Comparison of ENCODE assay signal across 1 cellular context in the genomic region with DNA sequence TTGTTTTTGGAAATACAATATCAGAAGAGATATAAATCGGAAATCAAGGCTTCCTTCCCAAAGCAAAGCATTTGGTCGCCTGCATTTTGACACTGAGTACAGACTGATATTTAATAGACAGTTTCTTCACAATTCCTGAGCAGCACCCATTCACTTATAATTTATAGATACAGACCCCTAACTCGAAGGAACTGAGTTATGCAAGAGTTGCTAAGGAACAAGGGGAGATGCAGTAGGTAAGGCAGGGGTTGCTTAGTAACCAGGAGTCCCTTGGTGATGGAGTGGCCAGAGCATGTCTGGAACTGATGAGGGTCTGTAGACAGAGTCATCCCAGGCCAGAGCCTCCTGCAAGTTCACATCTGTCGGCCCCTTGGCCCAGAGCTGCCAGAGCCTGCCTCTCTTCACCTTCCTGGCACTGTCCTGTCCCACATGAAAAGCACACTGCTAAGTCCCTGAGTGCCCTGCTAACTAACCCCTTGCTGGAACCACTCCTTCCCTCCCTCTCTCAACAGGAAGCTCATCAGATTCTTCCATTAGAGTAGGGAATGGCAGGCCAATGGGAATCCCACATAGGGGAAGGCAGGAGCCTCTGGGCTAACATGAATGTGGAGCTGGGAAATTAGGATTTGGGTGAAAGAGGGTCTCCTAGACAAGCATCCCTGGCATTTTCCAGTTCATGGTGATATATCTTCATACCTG.
TF ChIP-seq lines count a peak whose summit lies in the region.

No MANE protein-coding gene starts in this region.

TF ChIP-seq in HepG2, 621 proteins besides CTCF, POLR2A, EP300 and RAD21 (continued from another document and continues in another):
- TF ChIP-seq, protein P1, sequence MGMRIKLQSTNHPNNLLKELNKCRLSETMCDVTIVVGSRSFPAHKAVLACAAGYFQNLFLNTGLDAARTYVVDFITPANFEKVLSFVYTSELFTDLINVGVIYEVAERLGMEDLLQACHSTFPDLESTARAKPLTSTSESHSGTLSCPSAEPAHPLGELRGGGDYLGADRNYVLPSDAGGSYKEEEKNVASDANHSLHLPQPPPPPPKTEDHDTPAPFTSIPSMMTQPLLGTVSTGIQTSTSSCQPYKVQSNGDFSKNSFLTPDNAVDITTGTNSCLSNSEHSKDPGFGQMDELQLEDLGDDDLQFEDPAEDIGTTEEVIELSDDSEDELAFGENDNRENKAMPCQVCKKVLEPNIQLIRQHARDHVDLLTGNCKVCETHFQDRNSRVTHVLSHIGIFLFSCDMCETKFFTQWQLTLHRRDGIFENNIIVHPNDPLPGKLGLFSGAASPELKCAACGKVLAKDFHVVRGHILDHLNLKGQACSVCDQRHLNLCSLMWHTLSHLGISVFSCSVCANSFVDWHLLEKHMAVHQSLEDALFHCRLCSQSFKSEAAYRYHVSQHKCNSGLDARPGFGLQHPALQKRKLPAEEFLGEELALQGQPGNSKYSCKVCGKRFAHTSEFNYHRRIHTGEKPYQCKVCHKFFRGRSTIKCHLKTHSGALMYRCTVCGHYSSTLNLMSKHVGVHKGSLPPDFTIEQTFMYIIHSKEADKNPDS (CRISPR knock-in tag; IDR thresholded peaks at IDR 0.05), result 0 out of 2 replicates have a peak, but pooled peaks have one; percentile 8
- peak; percentile 62; the same call in 1 of the 2 replicates for TF ChIP-seq ZNF644 (CRISPR knock-in tag; IDR thresholded peaks at IDR 0.05; ENCODE audit: low read depth)
- TF ChIP-seq ZNF335 (CRISPR knock-in tag; IDR thresholded peaks at IDR 0.05), result 0 out of 2 replicates have a peak, but pooled peaks have one; percentile 1
- TF ChIP-seq ZKSCAN1 (IDR thresholded peaks at IDR 0.05; ENCODE audit: low read length), result no peak
- TF ChIP-seq, protein P2, sequence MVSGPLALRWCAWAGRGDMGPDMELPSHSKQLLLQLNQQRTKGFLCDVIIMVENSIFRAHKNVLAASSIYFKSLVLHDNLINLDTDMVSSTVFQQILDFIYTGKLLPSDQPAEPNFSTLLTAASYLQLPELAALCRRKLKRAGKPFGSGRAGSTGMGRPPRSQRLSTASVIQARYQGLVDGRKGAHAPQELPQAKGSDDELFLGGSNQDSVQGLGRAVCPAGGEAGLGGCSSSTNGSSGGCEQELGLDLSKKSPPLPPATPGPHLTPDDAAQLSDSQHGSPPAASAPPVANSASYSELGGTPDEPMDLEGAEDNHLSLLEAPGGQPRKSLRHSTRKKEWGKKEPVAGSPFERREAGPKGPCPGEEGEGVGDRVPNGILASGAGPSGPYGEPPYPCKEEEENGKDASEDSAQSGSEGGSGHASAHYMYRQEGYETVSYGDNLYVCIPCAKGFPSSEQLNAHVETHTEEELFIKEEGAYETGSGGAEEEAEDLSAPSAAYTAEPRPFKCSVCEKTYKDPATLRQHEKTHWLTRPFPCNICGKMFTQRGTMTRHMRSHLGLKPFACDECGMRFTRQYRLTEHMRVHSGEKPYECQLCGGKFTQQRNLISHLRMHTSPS (CRISPR knock-in tag; IDR thresholded peaks at IDR 0.05; ENCODE audit: low read depth), result 0 out of 2 replicates have a peak, but pooled peaks have one; percentile 22
- TF ChIP-seq ZNF556 (CRISPR knock-in tag; IDR thresholded peaks at IDR 0.05; ENCODE audit: borderline replicate concordance), result 0 out of 2 replicates have a peak, but pooled peaks have one; percentile 15
- TF ChIP-seq ZBTB3 (CRISPR knock-in tag; IDR thresholded peaks at IDR 0.05; ENCODE audit: borderline replicate concordance, low read depth), result no peak
- TF ChIP-seq ATF3 (CRISPR knock-in tag; IDR thresholded peaks at IDR 0.05), result 0 out of 2 replicates have a peak, but pooled peaks have one; percentile 3
- no peak for TF ChIP-seq ZNF207 (IDR thresholded peaks at IDR 0.05; ENCODE audit: borderline replicate concordance)
- TF ChIP-seq EED (CRISPR knock-in tag; IDR thresholded peaks at IDR 0.05), result peak; percentile 78
- TF ChIP-seq, protein P3, sequence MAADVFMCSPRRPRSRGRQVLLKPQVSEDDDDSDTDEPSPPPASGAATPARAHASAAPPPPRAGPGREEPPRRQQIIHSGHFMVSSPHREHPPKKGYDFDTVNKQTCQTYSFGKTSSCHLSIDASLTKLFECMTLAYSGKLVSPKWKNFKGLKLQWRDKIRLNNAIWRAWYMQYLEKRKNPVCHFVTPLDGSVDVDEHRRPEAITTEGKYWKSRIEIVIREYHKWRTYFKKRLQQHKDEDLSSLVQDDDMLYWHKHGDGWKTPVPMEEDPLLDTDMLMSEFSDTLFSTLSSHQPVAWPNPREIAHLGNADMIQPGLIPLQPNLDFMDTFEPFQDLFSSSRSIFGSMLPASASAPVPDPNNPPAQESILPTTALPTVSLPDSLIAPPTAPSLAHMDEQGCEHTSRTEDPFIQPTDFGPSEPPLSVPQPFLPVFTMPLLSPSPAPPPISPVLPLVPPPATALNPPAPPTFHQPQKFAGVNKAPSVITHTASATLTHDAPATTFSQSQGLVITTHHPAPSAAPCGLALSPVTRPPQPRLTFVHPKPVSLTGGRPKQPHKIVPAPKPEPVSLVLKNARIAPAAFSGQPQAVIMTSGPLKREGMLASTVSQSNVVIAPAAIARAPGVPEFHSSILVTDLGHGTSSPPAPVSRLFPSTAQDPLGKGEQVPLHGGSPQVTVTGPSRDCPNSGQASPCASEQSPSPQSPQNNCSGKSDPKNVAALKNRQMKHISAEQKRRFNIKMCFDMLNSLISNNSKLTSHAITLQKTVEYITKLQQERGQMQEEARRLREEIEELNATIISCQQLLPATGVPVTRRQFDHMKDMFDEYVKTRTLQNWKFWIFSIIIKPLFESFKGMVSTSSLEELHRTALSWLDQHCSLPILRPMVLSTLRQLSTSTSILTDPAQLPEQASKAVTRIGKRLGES (CRISPR knock-in tag; IDR thresholded peaks at IDR 0.05; ENCODE audit: borderline replicate concordance), result no peak
- TF ChIP-seq, protein P4, sequence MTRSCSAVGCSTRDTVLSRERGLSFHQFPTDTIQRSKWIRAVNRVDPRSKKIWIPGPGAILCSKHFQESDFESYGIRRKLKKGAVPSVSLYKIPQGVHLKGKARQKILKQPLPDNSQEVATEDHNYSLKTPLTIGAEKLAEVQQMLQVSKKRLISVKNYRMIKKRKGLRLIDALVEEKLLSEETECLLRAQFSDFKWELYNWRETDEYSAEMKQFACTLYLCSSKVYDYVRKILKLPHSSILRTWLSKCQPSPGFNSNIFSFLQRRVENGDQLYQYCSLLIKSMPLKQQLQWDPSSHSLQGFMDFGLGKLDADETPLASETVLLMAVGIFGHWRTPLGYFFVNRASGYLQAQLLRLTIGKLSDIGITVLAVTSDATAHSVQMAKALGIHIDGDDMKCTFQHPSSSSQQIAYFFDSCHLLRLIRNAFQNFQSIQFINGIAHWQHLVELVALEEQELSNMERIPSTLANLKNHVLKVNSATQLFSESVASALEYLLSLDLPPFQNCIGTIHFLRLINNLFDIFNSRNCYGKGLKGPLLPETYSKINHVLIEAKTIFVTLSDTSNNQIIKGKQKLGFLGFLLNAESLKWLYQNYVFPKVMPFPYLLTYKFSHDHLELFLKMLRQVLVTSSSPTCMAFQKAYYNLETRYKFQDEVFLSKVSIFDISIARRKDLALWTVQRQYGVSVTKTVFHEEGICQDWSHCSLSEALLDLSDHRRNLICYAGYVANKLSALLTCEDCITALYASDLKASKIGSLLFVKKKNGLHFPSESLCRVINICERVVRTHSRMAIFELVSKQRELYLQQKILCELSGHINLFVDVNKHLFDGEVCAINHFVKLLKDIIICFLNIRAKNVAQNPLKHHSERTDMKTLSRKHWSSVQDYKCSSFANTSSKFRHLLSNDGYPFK (CRISPR knock-in tag; IDR thresholded peaks at IDR 0.05; ENCODE audit: borderline replicate concordance), result no peak
- TF ChIP-seq HMGA1 (CRISPR knock-in tag; conservative IDR thresholded peaks at IDR 0.05), result no peak
- TF ChIP-seq RBFOX2 (IDR thresholded peaks at IDR 0.05; ENCODE audit: low read depth, low read length), result 0 out of 2 replicates have a peak, but pooled peaks have one; percentile 26
- TF ChIP-seq, protein P5, sequence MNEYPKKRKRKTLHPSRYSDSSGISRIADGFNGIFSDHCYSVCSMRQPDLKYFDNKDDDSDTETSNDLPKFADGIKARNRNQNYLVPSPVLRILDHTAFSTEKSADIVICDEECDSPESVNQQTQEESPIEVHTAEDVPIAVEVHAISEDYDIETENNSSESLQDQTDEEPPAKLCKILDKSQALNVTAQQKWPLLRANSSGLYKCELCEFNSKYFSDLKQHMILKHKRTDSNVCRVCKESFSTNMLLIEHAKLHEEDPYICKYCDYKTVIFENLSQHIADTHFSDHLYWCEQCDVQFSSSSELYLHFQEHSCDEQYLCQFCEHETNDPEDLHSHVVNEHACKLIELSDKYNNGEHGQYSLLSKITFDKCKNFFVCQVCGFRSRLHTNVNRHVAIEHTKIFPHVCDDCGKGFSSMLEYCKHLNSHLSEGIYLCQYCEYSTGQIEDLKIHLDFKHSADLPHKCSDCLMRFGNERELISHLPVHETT (CRISPR knock-in tag; conservative IDR thresholded peaks at IDR 0.05), result no peak; the same call in 1 of the 2 replicates
- TF ChIP-seq CSRNP1 (CRISPR knock-in tag; IDR thresholded peaks at IDR 0.05), result 0 out of 2 replicates have a peak, but pooled peaks have one; percentile 14
- TF ChIP-seq MZF1 (CRISPR knock-in tag; IDR thresholded peaks at IDR 0.05; ENCODE audit: borderline replicate concordance), result 0 out of 2 replicates have a peak, but pooled peaks have one; percentile 24
- TF ChIP-seq LCORL (IDR thresholded peaks at IDR 0.05), result no peak
- TF ChIP-seq LCORL (CRISPR knock-in tag; IDR thresholded peaks at IDR 0.05), result peak; percentile 12
- no peak for TF ChIP-seq PHB2 (IDR thresholded peaks at IDR 0.05; ENCODE audit: partially characterized antibody)
- no peak for TF ChIP-seq NFE2 (CRISPR knock-in tag; IDR thresholded peaks at IDR 0.05)
- TF ChIP-seq KDM6A (CRISPR knock-in tag; IDR thresholded peaks at IDR 0.05; ENCODE audit: low read depth), result 0 out of 2 replicates have a peak, but pooled peaks have one; percentile 26
- peak; percentile 30; the same call in 1 of the 2 replicates for TF ChIP-seq HHEX (CRISPR knock-in tag; IDR thresholded peaks at IDR 0.05)
- TF ChIP-seq, protein P6, sequence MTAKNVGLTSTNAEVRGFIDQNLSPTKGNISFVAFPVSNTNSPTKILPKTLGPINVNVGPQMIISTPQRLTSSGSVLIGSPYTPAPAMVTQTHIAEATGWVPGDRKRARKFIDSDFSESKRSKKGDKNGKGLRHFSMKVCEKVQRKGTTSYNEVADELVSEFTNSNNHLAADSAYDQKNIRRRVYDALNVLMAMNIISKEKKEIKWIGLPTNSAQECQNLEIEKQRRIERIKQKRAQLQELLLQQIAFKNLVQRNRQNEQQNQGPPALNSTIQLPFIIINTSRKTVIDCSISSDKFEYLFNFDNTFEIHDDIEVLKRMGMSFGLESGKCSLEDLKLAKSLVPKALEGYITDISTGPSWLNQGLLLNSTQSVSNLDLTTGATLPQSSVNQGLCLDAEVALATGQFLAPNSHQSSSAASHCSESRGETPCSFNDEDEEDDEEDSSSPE (CRISPR knock-in tag; IDR thresholded peaks at IDR 0.05), result no peak
- peak; percentile 35 for TF ChIP-seq NCOA1 (CRISPR knock-in tag; IDR thresholded peaks at IDR 0.05)
- 0 out of 2 replicates have a peak, but pooled peaks have one; percentile 29 for TF ChIP-seq MIER3 (CRISPR knock-in tag; IDR thresholded peaks at IDR 0.05; ENCODE audit: borderline replicate concordance)
- TF ChIP-seq ZNF180 (CRISPR knock-in tag; IDR thresholded peaks at IDR 0.05; ENCODE audit: borderline replicate concordance, low read depth), result no peak
- TF ChIP-seq, protein P7, sequence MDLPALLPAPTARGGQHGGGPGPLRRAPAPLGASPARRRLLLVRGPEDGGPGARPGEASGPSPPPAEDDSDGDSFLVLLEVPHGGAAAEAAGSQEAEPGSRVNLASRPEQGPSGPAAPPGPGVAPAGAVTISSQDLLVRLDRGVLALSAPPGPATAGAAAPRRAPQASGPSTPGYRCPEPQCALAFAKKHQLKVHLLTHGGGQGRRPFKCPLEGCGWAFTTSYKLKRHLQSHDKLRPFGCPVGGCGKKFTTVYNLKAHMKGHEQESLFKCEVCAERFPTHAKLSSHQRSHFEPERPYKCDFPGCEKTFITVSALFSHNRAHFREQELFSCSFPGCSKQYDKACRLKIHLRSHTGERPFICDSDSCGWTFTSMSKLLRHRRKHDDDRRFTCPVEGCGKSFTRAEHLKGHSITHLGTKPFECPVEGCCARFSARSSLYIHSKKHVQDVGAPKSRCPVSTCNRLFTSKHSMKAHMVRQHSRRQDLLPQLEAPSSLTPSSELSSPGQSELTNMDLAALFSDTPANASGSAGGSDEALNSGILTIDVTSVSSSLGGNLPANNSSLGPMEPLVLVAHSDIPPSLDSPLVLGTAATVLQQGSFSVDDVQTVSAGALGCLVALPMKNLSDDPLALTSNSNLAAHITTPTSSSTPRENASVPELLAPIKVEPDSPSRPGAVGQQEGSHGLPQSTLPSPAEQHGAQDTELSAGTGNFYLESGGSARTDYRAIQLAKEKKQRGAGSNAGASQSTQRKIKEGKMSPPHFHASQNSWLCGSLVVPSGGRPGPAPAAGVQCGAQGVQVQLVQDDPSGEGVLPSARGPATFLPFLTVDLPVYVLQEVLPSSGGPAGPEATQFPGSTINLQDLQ (CRISPR knock-in tag; IDR thresholded peaks at IDR 0.05), result no peak
- TF ChIP-seq ZNF235 (CRISPR knock-in tag; IDR thresholded peaks at IDR 0.05; ENCODE audit: borderline replicate concordance), result no peak
- peak; percentile 15; the same call in 1 of the 2 replicates for TF ChIP-seq ZNF782 (CRISPR knock-in tag; IDR thresholded peaks at IDR 0.05; ENCODE audit: borderline replicate concordance)
- no peak for TF ChIP-seq CHCHD3 (CRISPR knock-in tag; IDR thresholded peaks at IDR 0.05)
- no peak for TF ChIP-seq SNRNP70 (IDR thresholded peaks at IDR 0.05; ENCODE audit: low read depth, low read length)
- 0 out of 2 replicates have a peak, but pooled peaks have one; percentile 5 for TF ChIP-seq ZZZ3 (CRISPR knock-in tag; IDR thresholded peaks at IDR 0.05; ENCODE audit: borderline replicate concordance)
- TF ChIP-seq ELF4 (CRISPR knock-in tag; IDR thresholded peaks at IDR 0.05; ENCODE audit: borderline replicate concordance), result 0 out of 2 replicates have a peak, but pooled peaks have one; percentile 3
- peak; percentile 71; the same call in 1 of the 2 replicates for TF ChIP-seq ZNF383 (CRISPR knock-in tag; IDR thresholded peaks at IDR 0.05; ENCODE audit: borderline replicate concordance)
- TF ChIP-seq THYN1 (CRISPR knock-in tag; IDR thresholded peaks at IDR 0.05; ENCODE audit: borderline replicate concordance, low read depth), result peak; percentile 49; the same call in 1 of the 2 replicates
